Comparison of ENCODE assay signal across 8 cellular contexts in the genomic region with DNA sequence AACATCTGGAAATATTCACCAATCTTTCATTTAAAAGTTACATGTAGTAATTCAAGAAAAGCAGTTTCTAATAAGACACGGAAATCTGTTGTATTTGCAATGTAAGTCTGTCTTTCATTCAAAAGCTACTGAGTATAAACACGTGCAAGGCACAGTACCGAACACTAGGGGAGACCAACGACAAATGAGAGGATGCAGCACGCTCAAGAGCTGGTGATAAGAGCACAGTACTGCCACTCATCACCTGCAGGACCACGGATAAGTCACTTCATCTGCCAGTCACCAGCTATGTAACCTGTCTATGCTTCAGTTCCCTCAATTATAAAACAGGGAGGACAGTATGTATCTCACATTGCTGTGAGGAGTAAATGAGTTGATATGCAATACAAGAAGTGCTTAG.
DNase-seq lines count a peak whose midpoint lies in the region; ATAC-seq and TF ChIP-seq lines count a peak whose summit lies in the region.

No MANE protein-coding gene starts in this region.

- H3K27ac ChIP-seq in CD4-positive, alpha-beta T cell (ENCODE audit: low read depth, low read length) = no peak overlapping the region
- H3K27ac ChIP-seq in Peyer's patch = no peak overlapping the region

- peak; percentile 100 for ATAC-seq in CD4-positive, alpha-beta T cell (ENCODE audit: poor library complexity)
- peak; percentile 80 to 98 for ATAC-seq in activated naive CD4-positive, alpha-beta T cell treated with anti-CD3 and anti-CD28 coated beads, Interleukin-2, amount 50 U/mL, for 72 hours
- ATAC-seq in left lobe of liver = peak; percentile 85
- no peak for ATAC-seq in GM21528 (IDR thresholded peaks at IDR 0.05; ENCODE audit: low FRiP score, unreplicated experiment)

- peaks cover 64% of the 10 kb centered on the region for H3K36me3 Mint-ChIP-seq in CD4-positive, alpha-beta T cell (ENCODE audit: low read depth)
- H3K36me3 Mint-ChIP-seq in activated naive CD4-positive, alpha-beta T cell treated with anti-CD3 and anti-CD28 coated beads, Interleukin-2, amount 50 U/mL, for 72 hours = peaks cover 0 to 5% of the 10 kb centered on the region in 2 donors

- no peak overlapping the region for H3K4me3 ChIP-seq in Peyer's patch

- H3K9me3 Mint-ChIP-seq in CD4-positive, alpha-beta T cell = no peaks in the 10 kb centered on the region
- no peaks in the 10 kb centered on the region for H3K9me3 Mint-ChIP-seq in activated naive CD4-positive, alpha-beta T cell treated with anti-CD3 and anti-CD28 coated beads, Interleukin-2, amount 50 U/mL, for 72 hours

- H3K27me3 Mint-ChIP-seq in CD4-positive, alpha-beta T cell = no peaks in the 10 kb centered on the region

- CTCF ChIA-PET in CD4-positive, alpha-beta T cell (lab: Charles Lee) = no interaction called here

- no peaks in the 10 kb centered on the region for H3K9me3 ChIP-seq in CD4-positive, alpha-beta T cell (ENCODE audit: control insufficient read depth, low read length)
- no peaks in the 10 kb centered on the region for H3K9me3 ChIP-seq in Peyer's patch

- H3K4me3 Mint-ChIP-seq in CD4-positive, alpha-beta T cell = no peak overlapping the region

- intact Hi-C loops in CD4-positive, alpha-beta T cell (cut with DNase I, micrococcal nuclease) = no loop called here

- peak; percentile 12 to 60 (median 28) for DNase-seq in CD4-positive, alpha-beta T cell
- DNase-seq in GM20000 (ENCODE audit: low spot score) (peak; percentile 17), Peyer's patch (peak in 1 of 3 donors; percentile 59), left lobe of liver (ENCODE audit: low spot score) (no peak), GDM1 (lab: John Stamatoyannopoulos, UW) (no peak)
- peak in 1 of 2 donors; percentile 10 for DNase-seq in activated naive CD4-positive, alpha-beta T cell treated with anti-CD3 and anti-CD28 coated beads, Interleukin-2, amount 50 U/mL, for 72 hours (ENCODE audit: low spot score in 2 of 2)
- no peak for DNase-seq in NK-92 treated with Interleukin-12 subunit alpha and Interleukin-12 subunit beta, amount 100 ng/mL, for 24 hours (lab: John Stamatoyannopoulos, UW)

- POLR2A ChIA-PET in CD4-positive, alpha-beta T cell (lab: Charles Lee) = no interaction called here

- H3K4me1 ChIP-seq in Peyer's patch = no peaks in the 10 kb centered on the region

- TF ChIP-seq POLR2A in Peyer's patch (IDR thresholded peaks at IDR 0.05) = no peak

- H3K4me1 Mint-ChIP-seq in CD4-positive, alpha-beta T cell (ENCODE audit: low read depth) = no peaks in the 10 kb centered on the region

- peak overlapping the region; percentile 67 for H3K27ac Mint-ChIP-seq in CD4-positive, alpha-beta T cell
- no peak overlapping the region for H3K27ac Mint-ChIP-seq in activated naive CD4-positive, alpha-beta T cell treated with anti-CD3 and anti-CD28 coated beads, Interleukin-2, amount 50 U/mL, for 72 hours

- peaks cover 0 to 73% (median 0%) of the 10 kb centered on the region in 3 donors for H3K36me3 ChIP-seq in Peyer's patch

- no peaks in the 10 kb centered on the region for H3K27me3 ChIP-seq in CD4-positive, alpha-beta T cell (ENCODE audit: control insufficient read depth, insufficient read depth, low read length)
- no peaks in the 10 kb centered on the region for H3K27me3 ChIP-seq in Peyer's patch

- TF ChIP-seq CTCF in CD4-positive, alpha-beta T cell (IDR thresholded peaks at IDR 0.05) = peak; percentile 45
- TF ChIP-seq CTCF in GM20000 (IDR thresholded peaks at IDR 0.05; ENCODE audit: extremely low read depth, missing control alignments) (peak; percentile 1), Peyer's patch (IDR thresholded peaks at IDR 0.05) (peak in 5 of 6 experiments; percentile 32 to 61 (median 47))

Comparison
In these comparisons a context has a peak if more than half of its experiments do, and no peak if none do; other contexts are left out.
1. DNase-seq: peak in CD4-positive, alpha-beta T cell (10 of 10) and GM20000 (single experiment); none in left lobe of liver (single experiment), GDM1 (single experiment) and NK-92 treated with Interleukin-12 subunit alpha and Interleukin-12 subunit beta, amount 100 ng/mL, for 24 hours (single experiment).
2. Peak in every context shown above with its lines, with median percentiles within 50 percentile points of each other: CTCF ChIP-seq.